In genomic region chr22:34038801-34039200, GRCh38 we compare ENCODE assay signal across 7 cellular contexts.
"Had no signal": no experiment of that assay in that cellular context is flagged by ENCODE, and none has a peak within 500 bp of the region (broad histone marks: within the 10 kb centered on the region; RNA-seq: fewer than 3 reads in every experiment).

No MANE protein-coding gene starts in this region.

- H3K9ac ChIP-seq: GM23248 had no signal

- H3K4me3 ChIP-seq: GM23248, HAP-1 had no signal

- H3K4me1 ChIP-seq: HAP-1 had no signal

- H3K36me3 ChIP-seq: HAP-1 had no signal

- H3K9me3 ChIP-seq: HAP-1 had no signal

- ATAC-seq: HCT116 had no signal

- H3K27ac ChIP-seq: GM23248 had no signal

- DNase-seq: GM23248, GOT3, H7, HFFc6, IMR-90 had no signal

- H2AFZ ChIP-seq: GM23248 had no signal
